Comparison of ENCODE assay signal across 8 cellular contexts in the genomic region with DNA sequence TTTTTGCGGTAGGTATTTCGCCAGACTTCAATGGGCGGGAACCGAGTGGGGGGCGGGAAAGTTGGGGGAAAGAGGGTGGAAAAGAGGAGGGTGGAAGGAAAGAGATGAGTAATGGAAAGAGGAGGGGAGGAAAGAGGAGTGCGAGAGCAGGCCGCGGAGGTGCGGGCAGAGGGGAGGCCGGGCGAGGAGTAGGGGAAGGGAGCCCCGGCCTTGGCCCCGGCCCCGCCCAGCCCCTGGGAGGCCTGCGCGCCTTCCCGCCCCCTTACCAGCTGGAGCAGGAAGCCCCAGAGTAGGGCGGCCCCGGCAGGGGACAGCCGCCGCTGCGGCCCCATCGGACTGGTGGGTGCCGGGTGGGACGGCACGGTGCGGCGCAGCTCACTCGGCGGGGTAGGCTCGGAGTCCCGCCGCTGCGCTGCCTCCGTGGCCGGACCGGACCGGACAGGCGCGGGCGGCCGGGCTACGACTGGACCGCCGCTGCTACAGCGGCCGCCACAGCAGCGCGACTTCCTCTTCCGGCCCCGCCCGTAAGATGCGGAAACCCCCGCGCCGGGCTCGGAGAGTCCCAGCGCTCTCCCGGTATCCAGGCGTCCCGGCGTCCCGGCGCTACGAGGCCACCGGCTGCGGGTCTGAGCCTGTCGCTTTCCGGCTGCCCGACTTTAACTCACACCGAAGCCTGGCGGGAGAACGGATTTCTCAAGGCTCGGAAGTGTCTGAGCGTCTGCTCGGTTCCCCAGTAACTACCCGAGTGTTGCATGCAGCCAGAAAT. TPM values are rescaled to one million over a fixed set of nuclear protein-coding genes. Genes with fewer than 3 reads are reported as not detected.
DNase-seq lines count a peak whose midpoint lies in the region; FAIRE-seq and TF ChIP-seq lines count a peak whose summit lies in the region.

TSS of gene SPPL2A (minus strand) at position 505 of the 766 bp plus-strand sequence. CDS start at position 332, 173 bp downstream.

- H3K36me3 ChIP-seq in HAP-1 (replicated peaks) (no peaks in the 10 kb centered on the region), MM.1S (replicated peaks; ENCODE audit: insufficient read depth, low read length) (no peaks in the 10 kb centered on the region), SJCRH30 (no peaks in the 10 kb centered on the region), neuronal stem cell (replicated peaks in 1 of 2; ENCODE audit: control insufficient read depth in 2 of 2, insufficient read depth in 2 of 2, low read length in 2 of 2) (no peaks in the 10 kb centered on the region), subcutaneous abdominal adipose tissue (ENCODE audit: control insufficient read depth in 5 of 5, insufficient read depth in 5 of 5, low read length in 5 of 5) (no peaks in the 10 kb centered on the region)

- no peaks in the 10 kb centered on the region for H3K27me3 ChIP-seq in HAP-1 (ENCODE audit: low read depth)
- H3K27me3 ChIP-seq in MM.1S (replicated peaks; ENCODE audit: insufficient read depth, low read length) = no peaks in the 10 kb centered on the region
- H3K27me3 ChIP-seq in SJCRH30 = no peaks in the 10 kb centered on the region
- no peaks in the 10 kb centered on the region for H3K27me3 ChIP-seq in neuronal stem cell (ENCODE audit: control insufficient read depth in 3 of 3, insufficient read depth in 3 of 3, low read depth in 1 of 3, low read length in 3 of 3)
- H3K27me3 ChIP-seq in subcutaneous abdominal adipose tissue (ENCODE audit: control insufficient read depth in 5 of 5, insufficient read depth in 4 of 5, low read length in 5 of 5) = no peaks in the 10 kb centered on the region

- DNase-seq in HAP-1 (ENCODE audit: low spot score in 2 of 2) = peak; percentile 83 to 92
- DNase-seq in MM.1S = peak; percentile 74
- peak; percentile 87 to 90 for DNase-seq in SJCRH30
- DNase-seq in activated gamma-delta T cell treated with anti-CD3 and anti-CD28 coated beads, Interleukin-2, amount 50 U/mL, for 16 hours (ENCODE audit: low read depth) = peak; percentile 69
- peak; percentile 77 for DNase-seq in foreskin melanocyte
- peak; percentile 58 for DNase-seq in neuronal stem cell (ENCODE audit: low spot score)

- no peaks in the 10 kb centered on the region for H3K9me2 ChIP-seq in MM.1S (replicated peaks; ENCODE audit: insufficient read depth, low read length)

- peak within 1 kb of the TSS; percentile 97 for H3K4me2 ChIP-seq in MM.1S (ENCODE audit: low read depth, low read length)
- peak within 1 kb of the TSS; percentile 81 for H3K4me2 ChIP-seq in neuronal stem cell (ENCODE audit: insufficient read depth, low read length, poor library complexity, severe bottlenecking)

- peaks cover 21% of the 10 kb centered on the region for H3F3A ChIP-seq in MM.1S (ENCODE audit: insufficient read depth, low read length)

- H3K79me1 ChIP-seq in neuronal stem cell (ENCODE audit: low read depth, low read length) = peaks cover 3% of the 10 kb centered on the region

- H2BK15ac ChIP-seq in neuronal stem cell (ENCODE audit: low read length) = no peak within 1 kb of the TSS

- peak within 1 kb of the TSS; percentile 56 for H3K4me3 ChIP-seq in HAP-1
- H3K4me3 ChIP-seq in MM.1S (ENCODE audit: low read length) = peak within 1 kb of the TSS; percentile 90
- peak within 1 kb of the TSS; percentile 98 for H3K4me3 ChIP-seq in SJCRH30
- peak within 1 kb of the TSS; percentile 68 to 91 for H3K4me3 ChIP-seq in neuronal stem cell (ENCODE audit: low read length in 2 of 2)
- H3K4me3 ChIP-seq in subcutaneous abdominal adipose tissue (ENCODE audit: low read depth in 1 of 5, low read length in 5 of 5) = peak within 1 kb of the TSS; percentile 70 to 91 (median 82)

- H3K18ac ChIP-seq in neuronal stem cell (ENCODE audit: low read length) = peak within 1 kb of the TSS; percentile 95

- H3K4ac ChIP-seq in neuronal stem cell (ENCODE audit: low read length) = no peak within 1 kb of the TSS

- in situ Hi-C loops in HAP-1 (cut with MboI; ENCODE audit: low sequenced_read_pairs) = no loop called here

- no peak within 1 kb of the TSS for H4K91ac ChIP-seq in neuronal stem cell (ENCODE audit: low read depth, low read length, poor library complexity)

- H3K27ac ChIP-seq in MM.1S (ENCODE audit: low read length) = peak within 1 kb of the TSS; percentile 75; the same call in 1 of the 2 replicates
- H3K27ac ChIP-seq in SJCRH30 = peak within 1 kb of the TSS; percentile 79
- peak within 1 kb of the TSS; percentile 71 for H3K27ac ChIP-seq in neuronal stem cell (replicated peaks; ENCODE audit: low read length)
- peak within 1 kb of the TSS; percentile 97 for H3K27ac ChIP-seq in subcutaneous abdominal adipose tissue (ENCODE audit: low read depth, low read length)

- peak; percentile 15 for FAIRE-seq in G401.6 (lab: Jason Lieb, UNC)

- peak within 1 kb of the TSS; percentile 17 for H3K14ac ChIP-seq in neuronal stem cell (ENCODE audit: low read length)

- H2BK5ac ChIP-seq in neuronal stem cell (ENCODE audit: low read length) = no peak within 1 kb of the TSS

- no peak for TF ChIP-seq CTCF in MM.1S (IDR thresholded peaks at IDR 0.05; ENCODE audit: low read length)

- H2BK12ac ChIP-seq in neuronal stem cell (ENCODE audit: low read length) = no peak within 1 kb of the TSS

- no peaks in the 10 kb centered on the region for H3K9me3 ChIP-seq in HAP-1
- no peaks in the 10 kb centered on the region for H3K9me3 ChIP-seq in MM.1S (replicated peaks; ENCODE audit: insufficient read depth, low read length)
- H3K9me3 ChIP-seq in SJCRH30 (replicated peaks) = no peaks in the 10 kb centered on the region
- no peaks in the 10 kb centered on the region for H3K9me3 ChIP-seq in neuronal stem cell (replicated peaks in 1 of 2; ENCODE audit: control insufficient read depth in 2 of 2, insufficient read depth in 1 of 2, low read depth in 1 of 2, low read length in 2 of 2)
- no peaks in the 10 kb centered on the region for H3K9me3 ChIP-seq in subcutaneous abdominal adipose tissue (ENCODE audit: control insufficient read depth in 5 of 5, low read length in 5 of 5)

- peaks cover 40% of the 10 kb centered on the region for H3K79me2 ChIP-seq in MM.1S (ENCODE audit: low read length)

- H2BK120ac ChIP-seq in neuronal stem cell (ENCODE audit: low read depth, low read length) = no peak within 1 kb of the TSS

- H3K4me1 ChIP-seq in HAP-1 (peaks cover 8% of the 10 kb centered on the region), MM.1S (ENCODE audit: low read length) (peaks cover 9% of the 10 kb centered on the region), SJCRH30 (0 out of 2 replicates have a peak, but pooled peaks cover 2% of the 10 kb centered on the region), neuronal stem cell (ENCODE audit: control insufficient read depth in 2 of 2, insufficient read depth in 1 of 2, low read depth in 1 of 2, low read length in 2 of 2) (peaks cover 0 to 2% of the 10 kb centered on the region in 2 donors), subcutaneous abdominal adipose tissue (ENCODE audit: control insufficient read depth in 5 of 5, insufficient read depth in 5 of 5, low read length in 5 of 5) (peaks cover 0 to 20% (median 12%) of the 10 kb centered on the region in 5 donors)

- H3K9ac ChIP-seq in MM.1S (ENCODE audit: low read length) (peak within 1 kb of the TSS; percentile 82), neuronal stem cell (ENCODE audit: low read depth, low read length, poor library complexity) (peak within 1 kb of the TSS; percentile 92), subcutaneous abdominal adipose tissue (ENCODE audit: low read length in 5 of 5) (peak within 1 kb of the TSS; percentile 87 to 96 (median 94))

- no peak within 1 kb of the TSS for H2AK5ac ChIP-seq in neuronal stem cell (ENCODE audit: low read depth, low read length)

- no CpG with 5 or more reads among the region's 77 CpGs for WGBS in neuronal stem cell (ENCODE audit: extremely low coverage in 2 of 2, insufficient read length in 2 of 2, insufficient replicate concordance in 1 of 2), 2 donors

- no peak within 1 kb of the TSS for H4K8ac ChIP-seq in neuronal stem cell (ENCODE audit: low read depth, low read length)

- H3K23ac ChIP-seq in neuronal stem cell (ENCODE audit: low read depth, low read length, poor library complexity) = peak within 1 kb of the TSS; percentile 92

- H2AFZ ChIP-seq in MM.1S (ENCODE audit: low read length) (peak within 1 kb of the TSS; percentile 99), neuronal stem cell (ENCODE audit: low read length) (peak within 1 kb of the TSS; percentile 99)

- 0 out of 2 replicates have a peak, but pooled peaks cover 2% of the 10 kb centered on the region for H4K20me1 ChIP-seq in MM.1S (ENCODE audit: insufficient read depth, low read length)

RNA-seq across cellular contexts. Expression of gene SPPL2A, which starts in this region (rescaled TPM):
- 39.1 and 39.3 TPM in 2 replicates for total RNA-seq in SJCRH30 (2014; rRNA removed; shearing (Covaris generic))
- 7.4 TPM for polyA plus RNA-seq in neuronal stem cell (2013, experiment 1 of 2)
- polyA plus RNA-seq in neuronal stem cell (2013, experiment 2 of 2) = 6.9 TPM

Comparison
In these comparisons a context has a peak if more than half of its experiments do, and no peak if none do; other contexts are left out.
1. Peak in every context shown above with its lines: DNase-seq, H3K4me3 ChIP-seq and H3K27ac ChIP-seq.